1 cellular context compared by ENCODE assay signal in the genomic region with DNA sequence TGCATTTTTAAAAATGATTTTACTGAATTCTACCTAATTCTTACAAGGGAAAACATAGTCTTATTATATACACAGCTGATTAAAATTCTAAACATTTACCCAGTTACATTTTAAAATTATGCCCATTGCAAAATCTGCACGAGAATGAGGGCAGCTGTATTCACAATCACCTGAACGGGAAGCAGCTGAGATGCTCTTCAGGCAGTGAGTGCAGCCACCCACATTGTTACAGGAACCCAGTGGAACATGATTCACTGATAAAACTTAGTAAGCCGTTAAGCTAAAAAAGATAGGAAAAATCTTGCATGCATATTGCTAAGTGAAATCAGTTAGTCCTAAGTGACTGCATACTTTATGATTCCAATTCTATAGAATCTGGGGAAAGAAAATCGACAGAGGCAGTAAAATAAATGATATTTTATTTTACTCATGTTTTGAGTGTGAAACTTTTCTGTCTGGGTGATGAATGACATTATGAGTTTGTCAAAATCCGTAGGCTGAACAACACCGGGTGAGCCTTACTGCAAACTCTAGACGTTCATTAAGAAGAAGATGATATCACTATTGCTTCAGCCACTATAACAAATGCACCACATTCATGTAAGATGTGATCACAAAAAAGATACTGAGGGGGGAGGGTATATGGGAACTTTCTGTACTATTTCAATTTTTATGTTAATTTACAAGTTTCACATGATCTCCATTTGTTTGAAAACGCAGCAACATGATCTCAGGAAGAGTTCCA.
TF ChIP-seq lines count a peak whose summit lies in the region.

No MANE protein-coding gene starts in this region.

TF ChIP-seq in GM23338, 12 proteins besides CTCF, POLR2A, EP300 and RAD21 (continued from another document):
- TF ChIP-seq ZNF331 (CRISPR knock-in tag; IDR thresholded peaks at IDR 0.05; ENCODE audit: low read depth): no peak
- TF ChIP-seq, protein P1, sequence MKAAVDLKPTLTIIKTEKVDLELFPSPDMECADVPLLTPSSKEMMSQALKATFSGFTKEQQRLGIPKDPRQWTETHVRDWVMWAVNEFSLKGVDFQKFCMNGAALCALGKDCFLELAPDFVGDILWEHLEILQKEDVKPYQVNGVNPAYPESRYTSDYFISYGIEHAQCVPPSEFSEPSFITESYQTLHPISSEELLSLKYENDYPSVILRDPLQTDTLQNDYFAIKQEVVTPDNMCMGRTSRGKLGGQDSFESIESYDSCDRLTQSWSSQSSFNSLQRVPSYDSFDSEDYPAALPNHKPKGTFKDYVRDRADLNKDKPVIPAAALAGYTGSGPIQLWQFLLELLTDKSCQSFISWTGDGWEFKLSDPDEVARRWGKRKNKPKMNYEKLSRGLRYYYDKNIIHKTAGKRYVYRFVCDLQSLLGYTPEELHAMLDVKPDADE (IDR thresholded peaks at IDR 0.05): no peak
